In genomic region chr17:67375054-67375427, GRCh38 we compare ENCODE assay signal across 1 cellular context.
TF ChIP-seq lines count a peak whose summit lies in the region.

No MANE protein-coding gene starts in this region.

TF ChIP-seq in endothelial cell of umbilical vein, 7 proteins besides CTCF, POLR2A, EP300 and RAD21:
- TF ChIP-seq MAX (IDR thresholded peaks at IDR 0.05; ENCODE audit: insufficient read depth, insufficient read length) (no peak), GATA2 (IDR thresholded peaks at IDR 0.05; ENCODE audit: insufficient read depth, insufficient read length, low read depth, low read length) (no peak), EZH2 (IDR thresholded peaks at IDR 0.05; ENCODE audit: borderline replicate concordance, low read depth, low read length, severe bottlenecking) (no peak), JUN (IDR thresholded peaks at IDR 0.05; ENCODE audit: borderline replicate concordance, insufficient read depth, insufficient read length, low read depth) (no peak), FOS (IDR thresholded peaks at IDR 0.05; ENCODE audit: borderline replicate concordance, insufficient read depth, low read length) (no peak), POLR2AphosphoS5 (IDR thresholded peaks at IDR 0.05; ENCODE audit: insufficient read depth, low read depth, low read length) (no peak), MYC (IDR thresholded peaks at IDR 0.05; ENCODE audit: low read depth, low read length) (no peak)
TF ChIP-seq in endothelial cell of umbilical vein: peak in this region for 0.
